In the genomic region with DNA sequence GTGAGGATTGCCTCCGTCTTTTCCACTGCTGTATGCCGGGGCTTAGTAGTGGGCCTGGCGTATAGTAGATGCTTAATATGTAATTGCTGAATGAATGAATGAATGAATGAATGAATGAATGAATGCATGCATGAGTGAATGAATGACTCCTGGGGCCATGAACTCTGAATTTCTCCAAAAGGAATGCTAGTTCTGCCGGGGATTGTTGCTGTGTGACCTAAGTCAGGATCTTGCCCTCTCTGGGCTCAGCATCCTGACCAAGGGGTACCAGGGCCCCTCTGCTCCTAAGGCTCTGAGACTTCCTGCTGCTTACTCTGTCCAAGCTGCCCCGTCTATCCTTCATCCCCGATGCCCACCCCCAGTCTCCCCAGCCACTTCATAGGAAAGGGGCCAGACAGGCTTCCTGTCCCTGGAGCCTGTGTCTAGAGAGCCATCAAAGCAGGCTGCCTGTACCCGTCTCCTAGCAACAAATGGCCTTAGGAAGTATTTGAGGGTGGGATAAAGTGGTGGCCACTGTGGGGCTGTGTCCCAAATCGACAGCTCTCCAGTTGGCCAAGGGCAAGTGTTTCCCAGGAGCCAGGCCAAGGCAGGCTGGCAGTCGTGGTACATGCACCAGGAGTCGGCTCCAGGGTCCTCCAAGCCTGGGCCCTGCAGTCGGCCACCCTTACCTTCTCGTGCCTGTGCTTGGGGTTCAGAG, we compare ENCODE assay signal across 21 cellular contexts. TPM values are rescaled to one million over a fixed set of nuclear protein-coding genes. Genes with fewer than 3 reads are reported as not detected.
DNase-seq lines count a peak whose midpoint lies in the region; ATAC-seq and TF ChIP-seq lines count a peak whose summit lies in the region.
"Had no signal": no experiment of that assay in that cellular context is flagged by ENCODE, and none has a peak within 500 bp of the region (broad histone marks: within the 10 kb centered on the region; RNA-seq: fewer than 3 reads in every experiment).

No MANE protein-coding gene starts in this region.

- no peak for DNase-seq in Caco-2
- no peak for DNase-seq in HCT116 (ENCODE audit: low read depth, low spot score)
- no peak for DNase-seq in endothelial cell (ENCODE audit: low spot score)
- no peak for DNase-seq in neuronal stem cell (ENCODE audit: low spot score)
- no peak for DNase-seq in gastrocnemius medialis
- DNase-seq in kidney tubule cell (ENCODE audit: low spot score): no peak
- DNase-seq in progenitor cell of endocrine pancreas (ENCODE audit: low spot score, unreplicated experiment): no peak
- DNase-seq: adrenal gland; BE2C; effector CD4-positive, alpha-beta T cell; GF-D8; hippocampal formation; left colon; NCI-H1092 treated with DMSO at 0.1 percent for 48 hours; NCI-H2171; stimulated activated CD4-positive, alpha-beta T cell treated with anti-CD3 and anti-CD28 coated beads, Interleukin-4, amount 100 ng/mL, for 1 hour had no signal

- TF ChIP-seq POLR2A in HCT116 (IDR thresholded peaks at IDR 0.05; ENCODE audit: borderline replicate concordance, extremely low read depth, insufficient read depth, insufficient read length): no peak
- TF ChIP-seq POLR2A in gastrocnemius medialis (IDR thresholded peaks at IDR 0.05): no peak

- H3K23ac ChIP-seq in neuronal stem cell (ENCODE audit: low read depth, low read length, poor library complexity): no peak overlapping the region

- H3K27me3 Mint-ChIP-seq in Caco-2 (ENCODE audit: insufficient read depth, unreplicated experiment) (no peaks in the 10 kb centered on the region), endothelial cell (ENCODE audit: unreplicated experiment) (peaks cover 9% of the 10 kb centered on the region), progenitor cell of endocrine pancreas (no peaks in the 10 kb centered on the region)

- H2AFZ ChIP-seq in HCT116 (ENCODE audit: low read depth, low read length, poor library complexity, severe bottlenecking) (no peak overlapping the region), neuronal stem cell (ENCODE audit: low read length) (peak overlapping the region; percentile 47)

- no peak overlapping the region for H3K14ac ChIP-seq in neuronal stem cell (ENCODE audit: low read length)

- H3K4me1 ChIP-seq in Caco-2: peaks cover 47% of the 10 kb centered on the region
- H3K4me1 ChIP-seq in HCT116 (ENCODE audit: control insufficient read depth in 1 of 2, insufficient read depth in 2 of 2, low read length in 2 of 2): peaks cover 44 to 64% of the 10 kb centered on the region in 2 experiments
- peaks cover 16 to 40% of the 10 kb centered on the region in 2 donors for H3K4me1 ChIP-seq in neuronal stem cell (ENCODE audit: control insufficient read depth in 2 of 2, insufficient read depth in 1 of 2, low read depth in 1 of 2, low read length in 2 of 2)
- peaks cover 18 to 24% of the 10 kb centered on the region in 2 donors for H3K4me1 ChIP-seq in gastrocnemius medialis

- H2AK5ac ChIP-seq in neuronal stem cell (ENCODE audit: low read depth, low read length): peak overlapping the region; percentile 80

- H3K27ac Mint-ChIP-seq in Caco-2 (ENCODE audit: unreplicated experiment): peak overlapping the region; percentile 99
- peak overlapping the region; percentile 70 for H3K27ac Mint-ChIP-seq in endothelial cell (ENCODE audit: unreplicated experiment)
- no peak overlapping the region for H3K27ac Mint-ChIP-seq in progenitor cell of endocrine pancreas
- H3K27ac Mint-ChIP-seq: activated T-helper 1 cell treated with anti-CD3 and anti-CD28 coated beads, Interleukin-12 subunit alpha, Interleukin-12 subunit beta, Interleukin-2, Interleukin-4 antibody, amounts not matched to agents 30 ng/mL and 10 ng/mL and 1 ng/mL, durations not matched to agents 14 hours and 24 hours and 36 hours had no signal

- CTCF ChIA-PET in Caco-2 (lab: Charles Lee) (no interaction called here), HCT116 (lab: Charles Lee) (no interaction called here)

- RAD21 ChIA-PET in HCT116 (lab: Charles Lee; ENCODE audit: low non-redundant PET in 1 of 2, low total read pairs in 2 of 2, uncharacterized antibody in 2 of 2, unreplicated experiment in 2 of 2): no interaction called here

- in situ Hi-C loops in gastrocnemius medialis (cut with MboI; ENCODE audit: low sequenced_read_pairs in 4 of 4): loop anchor here in 1 of 4 donors (25.0 kb wide), 1 partner anchor 107 kb away; no protein-coding TSS in a partner anchor

- H4K8ac ChIP-seq in neuronal stem cell (ENCODE audit: low read depth, low read length): no peak overlapping the region

- intact Hi-C loops in Caco-2 (cut with micrococcal nuclease; ENCODE audit: unreplicated experiment): no loop called here
- intact Hi-C loops in HCT116 (cut with micrococcal nuclease): no loop called here
- intact Hi-C loops in gastrocnemius medialis (cut with DNase I; ENCODE audit: low total_unique reads): no loop called here

- H3K4me3 Mint-ChIP-seq in Caco-2 (ENCODE audit: unreplicated experiment): no peak overlapping the region
- H3K4me3 Mint-ChIP-seq in endothelial cell (ENCODE audit: unreplicated experiment): peak overlapping the region; percentile 60
- H3K4me3 Mint-ChIP-seq in progenitor cell of endocrine pancreas (ENCODE audit: low read depth): no peak overlapping the region
- H3K4me3 Mint-ChIP-seq: activated T-helper 1 cell treated with anti-CD3 and anti-CD28 coated beads, Interleukin-12 subunit alpha, Interleukin-12 subunit beta, Interleukin-2, Interleukin-4 antibody, amounts not matched to agents 30 ng/mL and 10 ng/mL and 1 ng/mL, durations not matched to agents 14 hours and 24 hours and 36 hours had no signal

- no peak overlapping the region for H3K18ac ChIP-seq in neuronal stem cell (ENCODE audit: low read length)

- H2BK12ac ChIP-seq in neuronal stem cell (ENCODE audit: low read length): peak overlapping the region; percentile 86

- no peak for TF ChIP-seq CTCF in Caco-2 (IDR thresholded peaks at IDR 0.05; ENCODE audit: insufficient read depth in 1 of 2, low read depth in 1 of 2, low read length in 1 of 2, severe bottlenecking in 1 of 2, unreplicated experiment in 1 of 2)
- TF ChIP-seq CTCF in HCT116 (IDR thresholded peaks at IDR 0.05 in 2 of 3, conservative IDR thresholded peaks at IDR 0.05 in 1 of 3; ENCODE audit: borderline replicate concordance in 1 of 3, insufficient read depth in 1 of 3, low read depth in 2 of 3, low read length in 2 of 3): no peak
- TF ChIP-seq CTCF in endothelial cell (IDR thresholded peaks at IDR 0.05; ENCODE audit: unreplicated experiment): no peak
- no peak for TF ChIP-seq CTCF in gastrocnemius medialis (IDR thresholded peaks at IDR 0.05 in 4 of 5, conservative IDR thresholded peaks at IDR 0.05 in 1 of 5)
- TF ChIP-seq CTCF in progenitor cell of endocrine pancreas (IDR thresholded peaks at IDR 0.05; ENCODE audit: unreplicated experiment): no peak

- H3K9me3 ChIP-seq in Caco-2: no peaks in the 10 kb centered on the region
- no peaks in the 10 kb centered on the region for H3K9me3 ChIP-seq in HCT116 (ENCODE audit: control insufficient read depth in 1 of 2, insufficient read depth in 1 of 2, low read depth in 1 of 2, low read length in 2 of 2)
- no peaks in the 10 kb centered on the region for H3K9me3 ChIP-seq in neuronal stem cell (replicated peaks in 1 of 2; ENCODE audit: control insufficient read depth in 2 of 2, insufficient read depth in 1 of 2, low read depth in 1 of 2, low read length in 2 of 2)
- no peaks in the 10 kb centered on the region for H3K9me3 ChIP-seq in gastrocnemius medialis
- H3K9me3 ChIP-seq: adrenal gland, BE2C, ovary had no signal

- no peak overlapping the region for H3K4ac ChIP-seq in neuronal stem cell (ENCODE audit: low read length)

- H3K9ac ChIP-seq in HCT116 (ENCODE audit: low read length) (no peak overlapping the region), neuronal stem cell (ENCODE audit: low read depth, low read length, poor library complexity) (no peak overlapping the region)

- H3K36me3 Mint-ChIP-seq in Caco-2 (ENCODE audit: insufficient read depth, unreplicated experiment) (peaks cover 10% of the 10 kb centered on the region), endothelial cell (ENCODE audit: low read depth, unreplicated experiment) (no peaks in the 10 kb centered on the region), progenitor cell of endocrine pancreas (ENCODE audit: insufficient read depth) (no peaks in the 10 kb centered on the region)

- POLR2A ChIA-PET in Caco-2 (lab: Charles Lee) (no interaction called here), HCT116 (lab: Charles Lee) (no interaction called here)

- H4K91ac ChIP-seq in neuronal stem cell (ENCODE audit: low read depth, low read length, poor library complexity): peak overlapping the region; percentile 54

- H3K4me3 ChIP-seq in Caco-2 (ENCODE audit: low read depth, low read length) (no peak overlapping the region), HCT116 (replicated peaks in 1 of 2; ENCODE audit: low read depth in 1 of 2, low read length in 2 of 2) (no peak overlapping the region), neuronal stem cell (ENCODE audit: low read length in 2 of 2) (no peak overlapping the region), gastrocnemius medialis (no peak overlapping the region)
- H3K4me3 ChIP-seq: adrenal gland, ovary had no signal

- no TSS peak for BruUV-seq in Caco-2 (replicated peaks; lab: Mats Ljungman, UMichigan)
- BruUV-seq in HCT116 (replicated peaks; lab: Mats Ljungman, UMichigan): no TSS peak

- H3K36me3 ChIP-seq in Caco-2 (ENCODE audit: control insufficient read depth, insufficient read depth, low read length): no peaks in the 10 kb centered on the region
- H3K36me3 ChIP-seq in HCT116 (ENCODE audit: control insufficient read depth in 1 of 2, insufficient read depth in 2 of 2, low read length in 2 of 2): no peaks in the 10 kb centered on the region
- H3K36me3 ChIP-seq in neuronal stem cell (replicated peaks in 1 of 2; ENCODE audit: control insufficient read depth in 2 of 2, insufficient read depth in 2 of 2, low read length in 2 of 2): no peaks in the 10 kb centered on the region
- no peaks in the 10 kb centered on the region for H3K36me3 ChIP-seq in gastrocnemius medialis
- H3K36me3 ChIP-seq: adrenal gland, BE2C, ovary had no signal

- H3K4me2 ChIP-seq in HCT116 (ENCODE audit: low read length) (no peak overlapping the region), neuronal stem cell (ENCODE audit: insufficient read depth, low read length, poor library complexity, severe bottlenecking) (no peak overlapping the region)

- H3K9me2 ChIP-seq in HCT116 (ENCODE audit: insufficient read depth): no peaks in the 10 kb centered on the region

- WGBS in neuronal stem cell (ENCODE audit: extremely low coverage in 2 of 2, insufficient read length in 2 of 2, insufficient replicate concordance in 1 of 2), 2 donors: no CpG with 5 or more reads among the region's 12 CpGs

- ATAC-seq in HCT116: no peak
- ATAC-seq in gastrocnemius medialis: no peak
- ATAC-seq: left colon had no signal

- H3K4me1 Mint-ChIP-seq in Caco-2 (ENCODE audit: low read depth, unreplicated experiment) (peaks cover 45% of the 10 kb centered on the region), endothelial cell (ENCODE audit: unreplicated experiment) (peaks cover 17% of the 10 kb centered on the region), progenitor cell of endocrine pancreas (ENCODE audit: low read depth) (peaks cover 20% of the 10 kb centered on the region)

- H3K27me3 ChIP-seq in Caco-2 (replicated peaks; ENCODE audit: control insufficient read depth, insufficient read depth, low read length): no peaks in the 10 kb centered on the region
- no peaks in the 10 kb centered on the region for H3K27me3 ChIP-seq in HCT116 (ENCODE audit: insufficient read depth, low read length)
- H3K27me3 ChIP-seq in neuronal stem cell (ENCODE audit: control insufficient read depth in 3 of 3, insufficient read depth in 3 of 3, low read depth in 1 of 3, low read length in 3 of 3): no peaks in the 10 kb centered on the region
- no peaks in the 10 kb centered on the region for H3K27me3 ChIP-seq in gastrocnemius medialis
- H3K27me3 ChIP-seq: adrenal gland, BE2C, ovary had no signal

- no peaks in the 10 kb centered on the region for H3K79me1 ChIP-seq in neuronal stem cell (ENCODE audit: low read depth, low read length)

- H4K20me1 ChIP-seq in HCT116 (ENCODE audit: insufficient read depth): no peaks in the 10 kb centered on the region

- no peak overlapping the region for H2BK120ac ChIP-seq in neuronal stem cell (ENCODE audit: low read depth, low read length)

- peak overlapping the region; percentile 13; the same call in 1 of the 2 replicates for H3K27ac ChIP-seq in HCT116 (ENCODE audit: low read depth, low read length)
- no peak overlapping the region for H3K27ac ChIP-seq in neuronal stem cell (replicated peaks; ENCODE audit: low read length)
- H3K27ac ChIP-seq in gastrocnemius medialis: peak overlapping the region in 1 of 4 donors; percentile 71
- H3K27ac ChIP-seq: adrenal gland, ovary had no signal

- no peaks in the 10 kb centered on the region for H3K9me3 Mint-ChIP-seq in Caco-2 (ENCODE audit: unreplicated experiment)
- no peaks in the 10 kb centered on the region for H3K9me3 Mint-ChIP-seq in endothelial cell (ENCODE audit: unreplicated experiment)
- H3K9me3 Mint-ChIP-seq in progenitor cell of endocrine pancreas (ENCODE audit: low read depth): no peaks in the 10 kb centered on the region
- H3K9me3 Mint-ChIP-seq: activated T-helper 1 cell treated with anti-CD3 and anti-CD28 coated beads, Interleukin-12 subunit alpha, Interleukin-12 subunit beta, Interleukin-2, Interleukin-4 antibody, amounts not matched to agents 30 ng/mL and 10 ng/mL and 1 ng/mL, durations not matched to agents 14 hours and 24 hours and 36 hours had no signal

- H3K79me2 ChIP-seq in HCT116 (ENCODE audit: insufficient read depth, low read length): no peaks in the 10 kb centered on the region

- no peak overlapping the region for H2BK15ac ChIP-seq in neuronal stem cell (ENCODE audit: low read length)

- H2BK5ac ChIP-seq in neuronal stem cell (ENCODE audit: low read length): peak overlapping the region; percentile 17

- TF ChIP-seq RAD21 in HCT116 (IDR thresholded peaks at IDR 0.05; ENCODE audit: low read depth): no peak

RNA-seq across cellular contexts. Expression of a gene that starts 11.6 kb away (rescaled TPM):
- total RNA-seq in Caco-2 (2022) (284 and 311 TPM in 2 replicates), HCT116 (2021; ENCODE audit: unreplicated experiment) (258 TPM), endothelial cell (ENCODE audit: unreplicated experiment) (392 TPM), gastrocnemius medialis (100 to 1,000 TPM in 3 of 4 donors, 10 to 100 TPM in 1; 71.1 to 127 (median 124) TPM), progenitor cell of endocrine pancreas (180 and 195 TPM in 2 replicates)
- polyA plus RNA-seq in HCT116 (2012): 131 and 153 TPM in 2 replicates
- polyA plus RNA-seq in neuronal stem cell (2013, experiment 1 of 2): 67.7 TPM
- 72.4 TPM for polyA plus RNA-seq in neuronal stem cell (2013, experiment 2 of 2)

RNA-seq across cellular contexts. Expression of a gene that starts 58.7 kb away (rescaled TPM):
- not detected in 2 replicates for total RNA-seq in Caco-2 (2022)
- total RNA-seq in HCT116 (2021; ENCODE audit: unreplicated experiment): not detected
- polyA plus RNA-seq in HCT116 (2012): 0.06 TPM in 1 of 2 replicates, not detected in the other
- total RNA-seq in endothelial cell (ENCODE audit: unreplicated experiment): not detected
- not detected for polyA plus RNA-seq in neuronal stem cell (2013, experiment 1 of 2)
- polyA plus RNA-seq in neuronal stem cell (2013, experiment 2 of 2): not detected
- total RNA-seq in gastrocnemius medialis: not detected
- total RNA-seq in progenitor cell of endocrine pancreas: not detected in 2 replicates
- total RNA-seq: activated T-helper 1 cell treated with anti-CD3 and anti-CD28 coated beads, Interleukin-12 subunit alpha, Interleukin-12 subunit beta, Interleukin-2, Interleukin-4 antibody, amounts not matched to agents 30 ng/mL and 10 ng/mL and 1 ng/mL, durations not matched to agents 14 hours and 24 hours and 36 hours; adrenal gland; ovary; skeletal muscle tissue; subcutaneous adipose tissue; T-helper 1 cell treated with Interleukin-12 subunit alpha and Interleukin-12 subunit beta and Interleukin-4 antibody, amounts not matched to agents 30 ng/mL and 1 ng/mL, for 36 hours had no signal
